ENCODE assay signal across 8 cellular contexts in the genomic region with DNA sequence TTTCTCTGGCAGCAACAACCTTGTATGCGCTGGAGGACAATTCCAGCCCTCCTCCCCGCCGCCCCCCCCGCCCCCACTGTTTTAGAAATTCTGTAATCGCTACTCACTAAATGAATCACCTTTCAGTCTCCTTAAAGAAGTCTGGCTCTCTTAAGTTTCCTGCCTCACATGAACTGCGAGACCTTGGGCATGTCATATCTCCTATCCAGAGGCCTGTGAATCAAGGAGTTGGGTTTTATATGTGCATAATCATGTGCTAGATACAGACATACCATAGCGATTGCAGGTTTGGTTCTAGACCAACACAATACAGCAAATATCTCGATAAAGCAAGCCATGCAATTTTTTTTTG. TPM values are rescaled to one million over a fixed set of nuclear protein-coding genes. Genes with fewer than 3 reads are reported as not detected.
A peak's percentile ranks its signal among the peaks of the same experiment; 100 is the strongest.
DNase-seq lines count a peak whose midpoint lies in the region; ATAC-seq and TF ChIP-seq lines count a peak whose summit lies in the region.

No MANE protein-coding gene starts in this region.

- H3K36me3 Mint-ChIP-seq in activated CD8-positive, alpha-beta T cell treated with anti-CD3 and anti-CD28 coated beads for 36 hours (ENCODE audit: low read depth): peaks cover 26% of the 10 kb centered on the region

- peaks cover 24% of the 10 kb centered on the region for H3K4me1 Mint-ChIP-seq in activated CD8-positive, alpha-beta T cell treated with anti-CD3 and anti-CD28 coated beads for 36 hours (ENCODE audit: low read depth)

- H3K9me3 ChIP-seq in liver (ENCODE audit: control insufficient read depth in 4 of 4, low read length in 3 of 4) (no peaks in the 10 kb centered on the region), upper lobe of right lung (no peaks in the 10 kb centered on the region)

- POLR2A ChIA-PET in activated CD8-positive, alpha-beta T cell treated with anti-CD3 and anti-CD28 coated beads for 36 hours (lab: Charles Lee): interaction anchor here (1.1 kb wide), 1 partner anchor 11 kb away, joined by 4 read pairs; no protein-coding TSS in a partner anchor

- intact Hi-C loops in activated CD8-positive, alpha-beta T cell treated with anti-CD3 and anti-CD28 coated beads for 36 hours (cut with micrococcal nuclease): loop anchor here (5.0 kb wide), 1 partner anchor 177 kb away; no protein-coding TSS in a partner anchor
- intact Hi-C loops in upper lobe of right lung (cut with DNase I): no loop called here

- H3K9ac ChIP-seq in liver (ENCODE audit: low read depth in 1 of 2, low read length in 2 of 2): no peak overlapping the region

- peaks cover 0 to 14% (median 8%) of the 10 kb centered on the region in 4 donors for H3K4me1 ChIP-seq in liver (ENCODE audit: control insufficient read depth in 4 of 4, insufficient read depth in 4 of 4, low read length in 3 of 4)
- peaks cover 7% of the 10 kb centered on the region for H3K4me1 ChIP-seq in upper lobe of right lung

- DNase-seq in activated CD8-positive, alpha-beta T cell treated with anti-CD3 and anti-CD28 coated beads for 36 hours: peak; percentile 16
- DNase-seq in upper lobe of right lung (no peak), foreskin melanocyte (no peak), NCI-H146 treated with DMSO at 0.1 percent for 48 hours (lab: John Stamatoyannopoulos, UW; ENCODE audit: unreplicated experiment) (no peak)
- no peak for DNase-seq in stimulated activated naive CD4-positive, alpha-beta T cell treated with Interleukin-2 at 50 U/mL for 16 hours (lab: John Stamatoyannopoulos, UW)

- no peak for TF ChIP-seq CTCF in activated CD8-positive, alpha-beta T cell treated with anti-CD3 and anti-CD28 coated beads for 36 hours (IDR thresholded peaks at IDR 0.05)
- TF ChIP-seq CTCF in liver (IDR thresholded peaks at IDR 0.05; ENCODE audit: low read depth, low read length, missing input control): no peak
- no peak for TF ChIP-seq CTCF in upper lobe of right lung (IDR thresholded peaks at IDR 0.05)

- H3K27ac Mint-ChIP-seq in activated CD8-positive, alpha-beta T cell treated with anti-CD3 and anti-CD28 coated beads for 36 hours: peak overlapping the region; percentile 97

- H3K27me3 ChIP-seq in liver (ENCODE audit: control insufficient read depth in 4 of 4, insufficient read depth in 4 of 4, low read length in 3 of 4): peaks cover 0 to 4% (median 0%) of the 10 kb centered on the region in 4 donors
- no peaks in the 10 kb centered on the region for H3K27me3 ChIP-seq in upper lobe of right lung

- no peaks in the 10 kb centered on the region for H3K27me3 Mint-ChIP-seq in activated CD8-positive, alpha-beta T cell treated with anti-CD3 and anti-CD28 coated beads for 36 hours

- peak; percentile 7 for ATAC-seq in GM18873 (IDR thresholded peaks at IDR 0.05; ENCODE audit: low FRiP score, unreplicated experiment)
- peak; percentile 4 for ATAC-seq in HG02981 (IDR thresholded peaks at IDR 0.05; ENCODE audit: unreplicated experiment)
- ATAC-seq in activated CD8-positive, alpha-beta T cell treated with anti-CD3 and anti-CD28 coated beads for 36 hours: peak; percentile 40
- ATAC-seq in upper lobe of right lung: no peak

- TF ChIP-seq RAD21 in liver (IDR thresholded peaks at IDR 0.05): no peak

- H3K36me3 ChIP-seq in liver (ENCODE audit: control insufficient read depth in 4 of 4, insufficient read depth in 3 of 4, low read depth in 1 of 4, low read length in 3 of 4) (peaks cover 0 to 15% (median 12%) of the 10 kb centered on the region in 4 donors), upper lobe of right lung (peaks cover 24% of the 10 kb centered on the region)

- CTCF ChIA-PET in activated CD8-positive, alpha-beta T cell treated with anti-CD3 and anti-CD28 coated beads for 36 hours (lab: Charles Lee): no interaction called here

- H3K4me3 Mint-ChIP-seq in activated CD8-positive, alpha-beta T cell treated with anti-CD3 and anti-CD28 coated beads for 36 hours: peak overlapping the region; percentile 95

- H3K9me3 Mint-ChIP-seq in activated CD8-positive, alpha-beta T cell treated with anti-CD3 and anti-CD28 coated beads for 36 hours: no peaks in the 10 kb centered on the region

- H3K27ac ChIP-seq in liver (ENCODE audit: low read depth in 1 of 2, low read length in 2 of 2) (no peak overlapping the region), upper lobe of right lung (no peak overlapping the region)

- H3K4me3 ChIP-seq in liver (ENCODE audit: low read depth in 1 of 3, low read length in 3 of 3) (peak overlapping the region in 2 of 3 donors; percentile 79 to 100), upper lobe of right lung (peak overlapping the region; percentile 84)

- 33% methylated on average over 8 of the region's 8 CpGs for WGBS in liver

TF ChIP-seq in liver, 16 proteins besides CTCF, POLR2A, EP300 and RAD21:
- no peak for TF ChIP-seq SP1 (IDR thresholded peaks at IDR 0.05)
- TF ChIP-seq YY1 (IDR thresholded peaks at IDR 0.05): no peak
- no peak for TF ChIP-seq REST (IDR thresholded peaks at IDR 0.05)
- no peak for TF ChIP-seq FOXA1 (IDR thresholded peaks at IDR 0.05)
- no peak for TF ChIP-seq RXRA (IDR thresholded peaks at IDR 0.05)
- TF ChIP-seq GABPA (IDR thresholded peaks at IDR 0.05 in 1 of 2, conservative IDR thresholded peaks at IDR 0.05 in 1 of 2): no peak
- no peak for TF ChIP-seq TAF1 (conservative IDR thresholded peaks at IDR 0.05)
- no peak for TF ChIP-seq ZBTB33 (IDR thresholded peaks at IDR 0.05)

RNA-seq across cellular contexts. Expression of gene DMAC1, which starts 0.3 kb away (rescaled TPM):
- total RNA-seq in activated CD8-positive, alpha-beta T cell treated with anti-CD3 and anti-CD28 coated beads for 36 hours: 10 to 100 TPM; 58.6 to 61.0 TPM
- total RNA-seq in liver (10 to 100 TPM in 1 of 2 donors, 1 to 10 TPM in 1; 4.4 to 10.3 TPM), upper lobe of right lung (36.0 TPM)
- polyA plus RNA-seq in liver: 10 to 100 TPM in 1 of 2 donors, 1 to 10 TPM in 1; 7.6 to 53.0 TPM
